In genomic region chr7:318476-319266, GRCh38 we compare ENCODE assay signal across 21 cellular contexts. TPM values are rescaled to one million over a fixed set of nuclear protein-coding genes. Genes with fewer than 3 reads are reported as not detected.
A peak's percentile ranks its signal among the peaks of the same experiment; 100 is the strongest.
DNase-seq lines count a peak whose midpoint lies in the region; ATAC-seq and TF ChIP-seq lines count a peak whose summit lies in the region.
"Had no signal": no experiment of that assay in that cellular context is flagged by ENCODE, and none has a peak within 500 bp of the region (broad histone marks: within the 10 kb centered on the region; RNA-seq: fewer than 3 reads in every experiment).

No MANE protein-coding gene starts in this region.

- BruUV-seq in OCI-LY7 (replicated peaks; lab: Mats Ljungman, UMichigan), result no TSS peak

- H3K27ac ChIP-seq in VCaP (peak overlapping the region; percentile 55), right lobe of liver (no peak overlapping the region), spleen (no peak overlapping the region), ascending aorta (no peak overlapping the region), OCI-LY7 (ENCODE audit: low read depth, low read length, poor library complexity, severe bottlenecking) (no peak overlapping the region)

- H3K27me3 ChIP-seq in right lobe of liver (no peaks in the 10 kb centered on the region), spleen (replicated peaks in 1 of 7) (peaks cover 0 to 57% (median 0%) of the 10 kb centered on the region in 7 donors), ascending aorta (no peaks in the 10 kb centered on the region)

- H3K4me2 ChIP-seq in OCI-LY7 (ENCODE audit: low read length), result no peak overlapping the region

- no peaks in the 10 kb centered on the region for H3K36me3 ChIP-seq in right lobe of liver
- no peaks in the 10 kb centered on the region for H3K36me3 ChIP-seq in spleen
- no peaks in the 10 kb centered on the region for H3K36me3 ChIP-seq in ascending aorta
- H3K36me3 ChIP-seq in OCI-LY7 (ENCODE audit: insufficient read depth, low read length), result no peaks in the 10 kb centered on the region

- intact Hi-C loops in right lobe of liver (cut with DNase I) (no loop called here), spleen (cut with DNase I; ENCODE audit: low total_unique reads) (loop anchor here (5.0 kb wide), 1 partner anchor 539 kb away; no protein-coding TSS in a partner anchor), ascending aorta (cut with DNase I) (no loop called here), OCI-LY7 (cut with micrococcal nuclease; ENCODE audit: unreplicated experiment) (no loop called here)

- H4K20me1 ChIP-seq in OCI-LY7 (ENCODE audit: insufficient read depth, low read length), result no peaks in the 10 kb centered on the region

- no peaks in the 10 kb centered on the region for H3K79me2 ChIP-seq in OCI-LY7 (ENCODE audit: insufficient read depth, low read depth, low read length)

- no peaks in the 10 kb centered on the region for H3K9me2 ChIP-seq in OCI-LY7 (ENCODE audit: insufficient read depth, low read length)

- no peak for TF ChIP-seq CTCF in VCaP (conservative IDR thresholded peaks at IDR 0.05)
- no peak for TF ChIP-seq CTCF in right lobe of liver (IDR thresholded peaks at IDR 0.05)
- no peak for TF ChIP-seq CTCF in spleen (IDR thresholded peaks at IDR 0.05 in 8 of 11, conservative IDR thresholded peaks at IDR 0.05 in 3 of 11)
- TF ChIP-seq CTCF in ascending aorta (IDR thresholded peaks at IDR 0.05), result no peak
- no peak for TF ChIP-seq CTCF in OCI-LY7 (conservative IDR thresholded peaks at IDR 0.05; ENCODE audit: low read length)

- CTCF ChIA-PET in OCI-LY7 (lab: Charles Lee; ENCODE audit: unreplicated experiment), result no interaction called here

- no peaks in the 10 kb centered on the region for H3K9me3 ChIP-seq in right lobe of liver
- H3K9me3 ChIP-seq in spleen, result peaks cover 0 to 7% (median 0%) of the 10 kb centered on the region in 8 donors
- no peaks in the 10 kb centered on the region for H3K9me3 ChIP-seq in ascending aorta
- H3K9me3 ChIP-seq in OCI-LY7 (ENCODE audit: low read length), result no peaks in the 10 kb centered on the region

- H3K4me1 ChIP-seq in right lobe of liver (peaks cover 0 to 13% (median 0%) of the 10 kb centered on the region in 4 donors), spleen (peaks cover 0 to 14% (median 10%) of the 10 kb centered on the region in 6 donors), ascending aorta (peaks cover 0 to 4% of the 10 kb centered on the region in 2 donors), OCI-LY7 (ENCODE audit: insufficient read depth, low read length, poor library complexity, severe bottlenecking) (no peaks in the 10 kb centered on the region)

- WGBS in right lobe of liver (ENCODE audit: insufficient coverage, low coverage, low lambda C conversion rate, missing lambda C conversion rate), result 25% methylated on average over 15 of the region's 20 CpGs
- 77 to 90% (median 82%) methylated on average over 17 to 20 of the region's 20 CpGs for WGBS in spleen, 5 donors

- TF ChIP-seq POLR2A in right lobe of liver (IDR thresholded peaks at IDR 0.05), result no peak
- TF ChIP-seq POLR2A in spleen (IDR thresholded peaks at IDR 0.05), result no peak

- DNase-seq in NCI-H748 (lab: John Stamatoyannopoulos, UW; ENCODE audit: unreplicated experiment), result peak; percentile 19
- DNase-seq in NCI-H748 treated with DMSO at 0.1 percent for 48 hours (lab: John Stamatoyannopoulos, UW), result no peak
- DNase-seq in right lobe of liver, result peak in 1 of 3 donors; percentile 59
- DNase-seq in spleen, result peak; percentile 32
- DNase-seq in NCI-H128 (lab: John Stamatoyannopoulos, UW; ENCODE audit: unreplicated experiment), result no peak
- DNase-seq in ascending aorta (ENCODE audit: low spot score in 2 of 2), result no peak
- DNase-seq in OCI-LY7 (ENCODE audit: low spot score), result no peak
- DNase-seq: activated CD4-positive, alpha-beta T cell treated with anti-CD3 and anti-CD28 coated beads for 36 hours; activated CD8-positive, alpha-beta memory T cell treated with anti-CD3 and anti-CD28 coated beads, Interleukin-2, amount 50 U/mL, for 48 hours; activated gamma-delta T cell treated with Interleukin-2 at 50 U/mL for 16 hours; C1 segment of cervical spinal cord; foreskin fibroblast; mammary epithelial cell; NCI-H1694; NCI-H226; SIG-M5 had no signal

- H3K4me3 ChIP-seq in right lobe of liver, result no peak overlapping the region
- no peak overlapping the region for H3K4me3 ChIP-seq in spleen
- H3K4me3 ChIP-seq in ascending aorta, result no peak overlapping the region
- no peak overlapping the region for H3K4me3 ChIP-seq in OCI-LY7 (ENCODE audit: low read depth, low read length, poor library complexity, severe bottlenecking)

- peak; percentile 72 to 82 (median 78) for ATAC-seq in right lobe of liver
- ATAC-seq: activated CD4-positive, alpha-beta T cell treated with anti-CD3 and anti-CD28 coated beads for 36 hours had no signal

- H2AFZ ChIP-seq in OCI-LY7 (ENCODE audit: low read length), result no peak overlapping the region

- POLR2A ChIA-PET in OCI-LY7 (lab: Charles Lee), result no interaction called here

RNA-seq across cellular contexts. Expression of gene FOXL3, which starts 28.7 kb away (rescaled TPM):
- total RNA-seq in right lobe of liver, result not detected
- not detected for total RNA-seq in spleen
- not detected for polyA plus RNA-seq in spleen
- not detected for total RNA-seq in ascending aorta
- not detected in 2 replicates for total RNA-seq in OCI-LY7 (2014; rRNA removed; shearing (Covaris generic))
- not detected in 2 replicates for total RNA-seq in OCI-LY7 (2022)
- total RNA-seq: A172; activated CD4-positive, alpha-beta T cell treated with anti-CD3 and anti-CD28 coated beads for 36 hours; mammary epithelial cell; renal cortical epithelial cell; ureter had no signal
- polyA plus RNA-seq: mammary epithelial cell, neural cell had no signal

Comparison
In these comparisons a context has a peak if more than half of its experiments do, and no peak if none do; other contexts are left out.
1. DNase-seq: peak in NCI-H748 (single experiment) and spleen (single experiment); none in NCI-H748 treated with DMSO at 0.1 percent for 48 hours (single experiment), NCI-H128 (single experiment), ascending aorta (0 of 2) and OCI-LY7 (single experiment).